ENCODE assay signal across 13 cellular contexts in the genomic region with DNA sequence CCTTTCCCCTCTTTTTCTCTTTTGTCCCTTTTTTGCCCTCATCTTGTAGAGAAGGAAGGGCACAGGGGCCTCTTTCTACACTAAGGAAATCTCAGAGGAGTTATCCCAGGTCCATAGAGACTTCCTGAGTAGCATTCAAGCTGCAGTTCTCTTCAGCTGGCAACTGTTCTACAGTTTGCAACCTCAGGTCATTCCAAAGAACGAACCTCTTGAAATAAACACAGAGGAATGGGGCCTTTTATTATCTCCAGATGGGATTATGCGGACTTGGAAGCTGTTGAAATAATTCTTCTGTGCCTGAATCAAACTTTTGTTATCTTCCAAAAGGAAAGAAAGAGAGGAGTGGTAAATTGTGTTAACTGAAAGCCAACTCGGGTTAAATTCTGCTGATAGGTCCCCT. TPM values are rescaled to one million over a fixed set of nuclear protein-coding genes. Genes with fewer than 3 reads are reported as not detected.
DNase-seq lines count a peak whose midpoint lies in the region; ATAC-seq, FAIRE-seq and TF ChIP-seq lines count a peak whose summit lies in the region.
"Had no signal": no experiment of that assay in that cellular context is flagged by ENCODE, and none has a peak within 500 bp of the region (broad histone marks: within the 10 kb centered on the region; RNA-seq: fewer than 3 reads in every experiment).

No MANE protein-coding gene starts in this region.

- H3K4me3 ChIP-seq in vagina: no peak overlapping the region
- H3K4me3 ChIP-seq in MM.1S (ENCODE audit: low read length): no peak overlapping the region
- H3K4me3 ChIP-seq: mucosa of descending colon had no signal

- H3K27ac ChIP-seq in vagina: peak overlapping the region; percentile 61
- no peak overlapping the region for H3K27ac ChIP-seq in MM.1S (ENCODE audit: low read length)

- no peaks in the 10 kb centered on the region for H3K27me3 Mint-ChIP-seq in activated T-cell treated with anti-CD3 and anti-CD28 coated beads, Interleukin-2, amount 50 U/mL, for 72 hours (ENCODE audit: low read depth)
- H3K27me3 Mint-ChIP-seq: IgD-negative memory B cell had no signal

- no peak overlapping the region for H3K4me2 ChIP-seq in MM.1S (ENCODE audit: low read depth, low read length)

- no peaks in the 10 kb centered on the region for H3K36me3 Mint-ChIP-seq in activated T-cell treated with anti-CD3 and anti-CD28 coated beads, Interleukin-2, amount 50 U/mL, for 72 hours (ENCODE audit: insufficient read depth in 2 of 2)
- H3K36me3 Mint-ChIP-seq: IgD-negative memory B cell had no signal

- ATAC-seq in activated T-cell treated with anti-CD3 and anti-CD28 coated beads, Interleukin-2, amount 50 U/mL, for 72 hours (replicated peaks in 1 of 2): no peak
- ATAC-seq in HG02610 (IDR thresholded peaks at IDR 0.05; ENCODE audit: unreplicated experiment) (no peak), GM18868 (IDR thresholded peaks at IDR 0.05; ENCODE audit: unreplicated experiment) (no peak)

- intact Hi-C loops in vagina (cut with DNase I): no loop called here

- H3K4me3 Mint-ChIP-seq in activated T-cell treated with anti-CD3 and anti-CD28 coated beads, Interleukin-2, amount 50 U/mL, for 72 hours: no peak overlapping the region
- H3K4me3 Mint-ChIP-seq: IgD-negative memory B cell had no signal

- H3K9ac ChIP-seq in MM.1S (ENCODE audit: low read length): no peak overlapping the region

- no peaks in the 10 kb centered on the region for H3K9me3 ChIP-seq in vagina
- H3K9me3 ChIP-seq in MM.1S (replicated peaks; ENCODE audit: insufficient read depth, low read length): no peaks in the 10 kb centered on the region
- H3K9me3 ChIP-seq: mucosa of descending colon had no signal

- H4K20me1 ChIP-seq in MM.1S (ENCODE audit: insufficient read depth, low read length): no peaks in the 10 kb centered on the region

- no peaks in the 10 kb centered on the region for H3K9me3 Mint-ChIP-seq in activated T-cell treated with anti-CD3 and anti-CD28 coated beads, Interleukin-2, amount 50 U/mL, for 72 hours
- H3K9me3 Mint-ChIP-seq: IgD-negative memory B cell had no signal

- H3K4me1 ChIP-seq in vagina (peaks cover 11% of the 10 kb centered on the region), MM.1S (ENCODE audit: low read length) (no peaks in the 10 kb centered on the region)

- H2AFZ ChIP-seq in MM.1S (ENCODE audit: low read length): no peak overlapping the region

- TF ChIP-seq CTCF in vagina (IDR thresholded peaks at IDR 0.05): no peak
- TF ChIP-seq CTCF in MM.1S (IDR thresholded peaks at IDR 0.05; ENCODE audit: low read length): no peak

- H3K9me2 ChIP-seq in MM.1S (replicated peaks; ENCODE audit: insufficient read depth, low read length): no peaks in the 10 kb centered on the region

- H3K27me3 ChIP-seq in vagina (no peaks in the 10 kb centered on the region), MM.1S (replicated peaks; ENCODE audit: insufficient read depth, low read length) (no peaks in the 10 kb centered on the region)

- peak overlapping the region; percentile 40 for H3K27ac Mint-ChIP-seq in activated T-cell treated with anti-CD3 and anti-CD28 coated beads, Interleukin-2, amount 50 U/mL, for 72 hours
- H3K27ac Mint-ChIP-seq: IgD-negative memory B cell had no signal

- no peaks in the 10 kb centered on the region for H3F3A ChIP-seq in MM.1S (ENCODE audit: insufficient read depth, low read length)

- no peaks in the 10 kb centered on the region for H3K36me3 ChIP-seq in vagina
- H3K36me3 ChIP-seq in MM.1S (replicated peaks; ENCODE audit: insufficient read depth, low read length): no peaks in the 10 kb centered on the region

- FAIRE-seq in endometrium (lab: Jason Lieb, UNC): peak; percentile 95
- FAIRE-seq: A204.1 had no signal

- TF ChIP-seq POLR2A in vagina (IDR thresholded peaks at IDR 0.05): no peak

- H3K79me2 ChIP-seq in MM.1S (ENCODE audit: low read length): no peaks in the 10 kb centered on the region

- H3K4me1 Mint-ChIP-seq in activated T-cell treated with anti-CD3 and anti-CD28 coated beads, Interleukin-2, amount 50 U/mL, for 72 hours (ENCODE audit: low read depth): peaks cover 54% of the 10 kb centered on the region

- DNase-seq in activated T-cell treated with anti-CD3 and anti-CD28 coated beads, Interleukin-2, amount 50 U/mL, for 72 hours: no peak
- DNase-seq in activated T-cell treated with anti-CD3 and anti-CD28 coated beads for 4 hours (no peak), medulla oblongata (ENCODE audit: extremely low spot score) (peak; percentile 26), vagina (ENCODE audit: extremely low spot score in 2 of 2) (no peak), MM.1S (no peak)
- DNase-seq: activated CD4-positive, alpha-beta T cell treated with anti-CD3 and anti-CD28 coated beads, Interleukin-2, amount 50 U/mL, for 48 hours; amniotic stem cell; mucosa of descending colon had no signal

RNA-seq across cellular contexts. Expression of gene NFE2L2, which starts 31.0 kb away (rescaled TPM):
- total RNA-seq in activated T-cell treated with anti-CD3 and anti-CD28 coated beads, Interleukin-2, amount 50 U/mL, for 72 hours: 10 to 100 TPM; 74.6 to 81.4 TPM
- 147 TPM for total RNA-seq in vagina
